ENCODE assay signal across 2 cellular contexts in the genomic region with DNA sequence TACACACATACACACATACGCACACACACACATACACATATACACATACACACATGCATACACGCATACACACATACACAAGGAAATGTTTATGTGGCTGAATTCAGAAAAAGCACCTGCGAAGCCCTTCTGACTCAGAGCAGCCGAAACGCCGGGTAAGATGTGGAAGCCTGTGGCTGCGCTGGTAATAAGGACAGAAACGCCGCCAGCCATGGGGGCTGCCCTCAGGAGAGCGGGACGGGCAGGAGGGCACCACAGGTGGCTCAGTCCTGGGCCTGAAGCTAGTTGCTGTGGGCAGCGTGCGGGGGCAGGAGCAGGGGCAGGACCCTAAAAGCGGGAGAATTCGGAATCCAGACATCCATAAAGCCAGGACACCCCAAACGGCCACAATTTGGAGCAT.
TF ChIP-seq lines count a peak whose summit lies in the region.

No MANE protein-coding gene starts in this region.

TF ChIP-seq in GM23338, 12 proteins besides CTCF, POLR2A, EP300 and RAD21 (continues in another document):
- TF ChIP-seq POLR2AphosphoS5 (IDR thresholded peaks at IDR 0.05; ENCODE audit: low read depth) = no peak
- TF ChIP-seq EZH2phosphoT487 (IDR thresholded peaks at IDR 0.05; ENCODE audit: unreplicated experiment) = no peak
- TF ChIP-seq, protein P1, sequence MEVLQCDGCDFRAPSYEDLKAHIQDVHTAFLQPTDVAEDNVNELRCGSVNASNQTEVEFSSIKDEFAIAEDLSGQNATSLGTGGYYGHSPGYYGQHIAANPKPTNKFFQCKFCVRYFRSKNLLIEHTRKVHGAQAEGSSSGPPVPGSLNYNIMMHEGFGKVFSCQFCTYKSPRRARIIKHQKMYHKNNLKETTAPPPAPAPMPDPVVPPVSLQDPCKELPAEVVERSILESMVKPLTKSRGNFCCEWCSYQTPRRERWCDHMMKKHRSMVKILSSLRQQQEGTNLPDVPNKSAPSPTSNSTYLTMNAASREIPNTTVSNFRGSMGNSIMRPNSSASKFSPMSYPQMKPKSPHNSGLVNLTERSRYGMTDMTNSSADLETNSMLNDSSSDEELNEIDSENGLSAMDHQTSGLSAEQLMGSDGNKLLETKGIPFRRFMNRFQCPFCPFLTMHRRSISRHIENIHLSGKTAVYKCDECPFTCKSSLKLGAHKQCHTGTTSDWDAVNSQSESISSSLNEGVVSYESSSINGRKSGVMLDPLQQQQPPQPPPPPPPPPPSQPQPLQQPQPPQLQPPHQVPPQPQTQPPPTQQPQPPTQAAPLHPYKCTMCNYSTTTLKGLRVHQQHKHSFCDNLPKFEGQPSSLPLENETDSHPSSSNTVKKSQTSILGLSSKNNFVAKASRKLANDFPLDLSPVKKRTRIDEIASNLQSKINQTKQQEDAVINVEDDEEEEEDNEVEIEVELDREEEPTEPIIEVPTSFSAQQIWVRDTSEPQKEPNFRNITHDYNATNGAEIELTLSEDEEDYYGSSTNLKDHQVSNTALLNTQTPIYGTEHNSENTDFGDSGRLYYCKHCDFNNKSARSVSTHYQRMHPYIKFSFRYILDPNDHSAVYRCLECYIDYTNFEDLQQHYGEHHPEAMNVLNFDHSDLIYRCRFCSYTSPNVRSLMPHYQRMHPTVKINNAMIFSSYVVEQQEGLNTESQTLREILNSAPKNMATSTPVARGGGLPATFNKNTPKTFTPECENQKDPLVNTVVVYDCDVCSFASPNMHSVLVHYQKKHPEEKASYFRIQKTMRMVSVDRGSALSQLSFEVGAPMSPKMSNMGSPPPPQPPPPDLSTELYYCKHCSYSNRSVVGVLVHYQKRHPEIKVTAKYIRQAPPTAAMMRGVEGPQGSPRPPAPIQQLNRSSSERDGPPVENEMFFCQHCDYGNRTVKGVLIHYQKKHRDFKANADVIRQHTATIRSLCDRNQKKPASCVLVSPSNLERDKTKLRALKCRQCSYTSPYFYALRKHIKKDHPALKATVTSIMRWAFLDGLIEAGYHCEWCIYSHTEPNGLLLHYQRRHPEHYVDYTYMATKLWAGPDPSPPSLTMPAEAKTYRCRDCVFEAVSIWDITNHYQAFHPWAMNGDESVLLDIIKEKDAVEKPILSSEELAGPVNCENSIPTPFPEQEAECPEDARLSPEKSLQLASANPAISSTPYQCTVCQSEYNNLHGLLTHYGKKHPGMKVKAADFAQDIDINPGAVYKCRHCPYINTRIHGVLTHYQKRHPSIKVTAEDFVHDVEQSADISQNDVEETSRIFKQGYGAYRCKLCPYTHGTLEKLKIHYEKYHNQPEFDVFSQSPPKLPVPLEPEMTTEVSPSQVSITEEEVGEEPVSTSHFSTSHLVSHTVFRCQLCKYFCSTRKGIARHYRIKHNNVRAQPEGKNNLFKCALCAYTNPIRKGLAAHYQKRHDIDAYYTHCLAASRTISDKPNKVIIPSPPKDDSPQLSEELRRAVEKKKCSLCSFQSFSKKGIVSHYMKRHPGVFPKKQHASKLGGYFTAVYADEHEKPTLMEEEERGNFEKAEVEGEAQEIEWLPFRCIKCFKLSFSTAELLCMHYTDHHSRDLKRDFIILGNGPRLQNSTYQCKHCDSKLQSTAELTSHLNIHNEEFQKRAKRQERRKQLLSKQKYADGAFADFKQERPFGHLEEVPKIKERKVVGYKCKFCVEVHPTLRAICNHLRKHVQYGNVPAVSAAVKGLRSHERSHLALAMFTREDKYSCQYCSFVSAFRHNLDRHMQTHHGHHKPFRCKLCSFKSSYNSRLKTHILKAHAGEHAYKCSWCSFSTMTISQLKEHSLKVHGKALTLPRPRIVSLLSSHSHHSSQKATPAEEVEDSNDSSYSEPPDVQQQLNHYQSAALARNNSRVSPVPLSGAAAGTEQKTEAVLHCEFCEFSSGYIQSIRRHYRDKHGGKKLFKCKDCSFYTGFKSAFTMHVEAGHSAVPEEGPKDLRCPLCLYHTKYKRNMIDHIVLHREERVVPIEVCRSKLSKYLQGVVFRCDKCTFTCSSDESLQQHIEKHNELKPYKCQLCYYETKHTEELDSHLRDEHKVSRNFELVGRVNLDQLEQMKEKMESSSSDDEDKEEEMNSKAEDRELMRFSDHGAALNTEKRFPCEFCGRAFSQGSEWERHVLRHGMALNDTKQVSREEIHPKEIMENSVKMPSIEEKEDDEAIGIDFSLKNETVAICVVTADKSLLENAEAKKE (CRISPR knock-in tag; IDR thresholded peaks at IDR 0.05) = no peak
- no peak for TF ChIP-seq EZH2 (IDR thresholded peaks at IDR 0.05; ENCODE audit: low read depth, unreplicated experiment)
- TF ChIP-seq ZNF331 (CRISPR knock-in tag; IDR thresholded peaks at IDR 0.05; ENCODE audit: low read depth) = no peak
- TF ChIP-seq, protein P2, sequence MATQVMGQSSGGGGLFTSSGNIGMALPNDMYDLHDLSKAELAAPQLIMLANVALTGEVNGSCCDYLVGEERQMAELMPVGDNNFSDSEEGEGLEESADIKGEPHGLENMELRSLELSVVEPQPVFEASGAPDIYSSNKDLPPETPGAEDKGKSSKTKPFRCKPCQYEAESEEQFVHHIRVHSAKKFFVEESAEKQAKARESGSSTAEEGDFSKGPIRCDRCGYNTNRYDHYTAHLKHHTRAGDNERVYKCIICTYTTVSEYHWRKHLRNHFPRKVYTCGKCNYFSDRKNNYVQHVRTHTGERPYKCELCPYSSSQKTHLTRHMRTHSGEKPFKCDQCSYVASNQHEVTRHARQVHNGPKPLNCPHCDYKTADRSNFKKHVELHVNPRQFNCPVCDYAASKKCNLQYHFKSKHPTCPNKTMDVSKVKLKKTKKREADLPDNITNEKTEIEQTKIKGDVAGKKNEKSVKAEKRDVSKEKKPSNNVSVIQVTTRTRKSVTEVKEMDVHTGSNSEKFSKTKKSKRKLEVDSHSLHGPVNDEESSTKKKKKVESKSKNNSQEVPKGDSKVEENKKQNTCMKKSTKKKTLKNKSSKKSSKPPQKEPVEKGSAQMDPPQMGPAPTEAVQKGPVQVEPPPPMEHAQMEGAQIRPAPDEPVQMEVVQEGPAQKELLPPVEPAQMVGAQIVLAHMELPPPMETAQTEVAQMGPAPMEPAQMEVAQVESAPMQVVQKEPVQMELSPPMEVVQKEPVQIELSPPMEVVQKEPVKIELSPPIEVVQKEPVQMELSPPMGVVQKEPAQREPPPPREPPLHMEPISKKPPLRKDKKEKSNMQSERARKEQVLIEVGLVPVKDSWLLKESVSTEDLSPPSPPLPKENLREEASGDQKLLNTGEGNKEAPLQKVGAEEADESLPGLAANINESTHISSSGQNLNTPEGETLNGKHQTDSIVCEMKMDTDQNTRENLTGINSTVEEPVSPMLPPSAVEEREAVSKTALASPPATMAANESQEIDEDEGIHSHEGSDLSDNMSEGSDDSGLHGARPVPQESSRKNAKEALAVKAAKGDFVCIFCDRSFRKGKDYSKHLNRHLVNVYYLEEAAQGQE (IDR thresholded peaks at IDR 0.05; ENCODE audit: unreplicated experiment) = no peak
- TF ChIP-seq, protein P3, sequence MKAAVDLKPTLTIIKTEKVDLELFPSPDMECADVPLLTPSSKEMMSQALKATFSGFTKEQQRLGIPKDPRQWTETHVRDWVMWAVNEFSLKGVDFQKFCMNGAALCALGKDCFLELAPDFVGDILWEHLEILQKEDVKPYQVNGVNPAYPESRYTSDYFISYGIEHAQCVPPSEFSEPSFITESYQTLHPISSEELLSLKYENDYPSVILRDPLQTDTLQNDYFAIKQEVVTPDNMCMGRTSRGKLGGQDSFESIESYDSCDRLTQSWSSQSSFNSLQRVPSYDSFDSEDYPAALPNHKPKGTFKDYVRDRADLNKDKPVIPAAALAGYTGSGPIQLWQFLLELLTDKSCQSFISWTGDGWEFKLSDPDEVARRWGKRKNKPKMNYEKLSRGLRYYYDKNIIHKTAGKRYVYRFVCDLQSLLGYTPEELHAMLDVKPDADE (IDR thresholded peaks at IDR 0.05) = no peak
- TF ChIP-seq STAT1 (IDR thresholded peaks at IDR 0.05; ENCODE audit: unreplicated experiment) = no peak
- no peak for TF ChIP-seq ZNF114 (CRISPR knock-in tag; IDR thresholded peaks at IDR 0.05)
- TF ChIP-seq NANOG (IDR thresholded peaks at IDR 0.05; ENCODE audit: borderline replicate concordance) = no peak

TF ChIP-seq in WTC11, 78 proteins besides CTCF, POLR2A, EP300 and RAD21 (continued from another document and continues in another):
- TF ChIP-seq PRRX2 (CRISPR knock-in tag; IDR thresholded peaks at IDR 0.05) (no peak), MYBL2 (CRISPR knock-in tag; IDR thresholded peaks at IDR 0.05) (no peak), GRHL2 (CRISPR knock-in tag; IDR thresholded peaks at IDR 0.05; ENCODE audit: insufficient replicate concordance, severe bottlenecking) (no peak), TEAD4 (CRISPR knock-in tag; IDR thresholded peaks at IDR 0.05) (no peak), ZNF423 (CRISPR knock-in tag; IDR thresholded peaks at IDR 0.05) (no peak), FOXK1 (CRISPR knock-in tag; IDR thresholded peaks at IDR 0.05) (no peak), TCF7 (CRISPR knock-in tag; IDR thresholded peaks at IDR 0.05; ENCODE audit: low read depth) (no peak), ZNF232 (CRISPR knock-in tag; IDR thresholded peaks at IDR 0.05) (no peak)
- TF ChIP-seq, protein P4, sequence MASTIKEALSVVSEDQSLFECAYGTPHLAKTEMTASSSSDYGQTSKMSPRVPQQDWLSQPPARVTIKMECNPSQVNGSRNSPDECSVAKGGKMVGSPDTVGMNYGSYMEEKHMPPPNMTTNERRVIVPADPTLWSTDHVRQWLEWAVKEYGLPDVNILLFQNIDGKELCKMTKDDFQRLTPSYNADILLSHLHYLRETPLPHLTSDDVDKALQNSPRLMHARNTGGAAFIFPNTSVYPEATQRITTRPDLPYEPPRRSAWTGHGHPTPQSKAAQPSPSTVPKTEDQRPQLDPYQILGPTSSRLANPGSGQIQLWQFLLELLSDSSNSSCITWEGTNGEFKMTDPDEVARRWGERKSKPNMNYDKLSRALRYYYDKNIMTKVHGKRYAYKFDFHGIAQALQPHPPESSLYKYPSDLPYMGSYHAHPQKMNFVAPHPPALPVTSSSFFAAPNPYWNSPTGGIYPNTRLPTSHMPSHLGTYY (CRISPR knock-in tag; IDR thresholded peaks at IDR 0.05) = no peak
- TF ChIP-seq, protein P5, sequence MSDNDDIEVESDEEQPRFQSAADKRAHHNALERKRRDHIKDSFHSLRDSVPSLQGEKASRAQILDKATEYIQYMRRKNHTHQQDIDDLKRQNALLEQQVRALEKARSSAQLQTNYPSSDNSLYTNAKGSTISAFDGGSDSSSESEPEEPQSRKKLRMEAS (CRISPR knock-in tag; IDR thresholded peaks at IDR 0.05) = no peak
- TF ChIP-seq, protein P6, sequence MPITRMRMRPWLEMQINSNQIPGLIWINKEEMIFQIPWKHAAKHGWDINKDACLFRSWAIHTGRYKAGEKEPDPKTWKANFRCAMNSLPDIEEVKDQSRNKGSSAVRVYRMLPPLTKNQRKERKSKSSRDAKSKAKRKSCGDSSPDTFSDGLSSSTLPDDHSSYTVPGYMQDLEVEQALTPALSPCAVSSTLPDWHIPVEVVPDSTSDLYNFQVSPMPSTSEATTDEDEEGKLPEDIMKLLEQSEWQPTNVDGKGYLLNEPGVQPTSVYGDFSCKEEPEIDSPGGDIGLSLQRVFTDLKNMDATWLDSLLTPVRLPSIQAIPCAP (CRISPR knock-in tag; IDR thresholded peaks at IDR 0.05) = no peak
- TF ChIP-seq, protein P7, sequence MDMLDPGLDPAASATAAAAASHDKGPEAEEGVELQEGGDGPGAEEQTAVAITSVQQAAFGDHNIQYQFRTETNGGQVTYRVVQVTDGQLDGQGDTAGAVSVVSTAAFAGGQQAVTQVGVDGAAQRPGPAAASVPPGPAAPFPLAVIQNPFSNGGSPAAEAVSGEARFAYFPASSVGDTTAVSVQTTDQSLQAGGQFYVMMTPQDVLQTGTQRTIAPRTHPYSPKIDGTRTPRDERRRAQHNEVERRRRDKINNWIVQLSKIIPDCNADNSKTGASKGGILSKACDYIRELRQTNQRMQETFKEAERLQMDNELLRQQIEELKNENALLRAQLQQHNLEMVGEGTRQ (CRISPR knock-in tag; IDR thresholded peaks at IDR 0.05) = no peak
- TF ChIP-seq, protein P8, sequence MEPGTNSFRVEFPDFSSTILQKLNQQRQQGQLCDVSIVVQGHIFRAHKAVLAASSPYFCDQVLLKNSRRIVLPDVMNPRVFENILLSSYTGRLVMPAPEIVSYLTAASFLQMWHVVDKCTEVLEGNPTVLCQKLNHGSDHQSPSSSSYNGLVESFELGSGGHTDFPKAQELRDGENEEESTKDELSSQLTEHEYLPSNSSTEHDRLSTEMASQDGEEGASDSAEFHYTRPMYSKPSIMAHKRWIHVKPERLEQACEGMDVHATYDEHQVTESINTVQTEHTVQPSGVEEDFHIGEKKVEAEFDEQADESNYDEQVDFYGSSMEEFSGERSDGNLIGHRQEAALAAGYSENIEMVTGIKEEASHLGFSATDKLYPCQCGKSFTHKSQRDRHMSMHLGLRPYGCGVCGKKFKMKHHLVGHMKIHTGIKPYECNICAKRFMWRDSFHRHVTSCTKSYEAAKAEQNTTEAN (CRISPR knock-in tag; IDR thresholded peaks at IDR 0.05) = no peak
- TF ChIP-seq, protein P9, sequence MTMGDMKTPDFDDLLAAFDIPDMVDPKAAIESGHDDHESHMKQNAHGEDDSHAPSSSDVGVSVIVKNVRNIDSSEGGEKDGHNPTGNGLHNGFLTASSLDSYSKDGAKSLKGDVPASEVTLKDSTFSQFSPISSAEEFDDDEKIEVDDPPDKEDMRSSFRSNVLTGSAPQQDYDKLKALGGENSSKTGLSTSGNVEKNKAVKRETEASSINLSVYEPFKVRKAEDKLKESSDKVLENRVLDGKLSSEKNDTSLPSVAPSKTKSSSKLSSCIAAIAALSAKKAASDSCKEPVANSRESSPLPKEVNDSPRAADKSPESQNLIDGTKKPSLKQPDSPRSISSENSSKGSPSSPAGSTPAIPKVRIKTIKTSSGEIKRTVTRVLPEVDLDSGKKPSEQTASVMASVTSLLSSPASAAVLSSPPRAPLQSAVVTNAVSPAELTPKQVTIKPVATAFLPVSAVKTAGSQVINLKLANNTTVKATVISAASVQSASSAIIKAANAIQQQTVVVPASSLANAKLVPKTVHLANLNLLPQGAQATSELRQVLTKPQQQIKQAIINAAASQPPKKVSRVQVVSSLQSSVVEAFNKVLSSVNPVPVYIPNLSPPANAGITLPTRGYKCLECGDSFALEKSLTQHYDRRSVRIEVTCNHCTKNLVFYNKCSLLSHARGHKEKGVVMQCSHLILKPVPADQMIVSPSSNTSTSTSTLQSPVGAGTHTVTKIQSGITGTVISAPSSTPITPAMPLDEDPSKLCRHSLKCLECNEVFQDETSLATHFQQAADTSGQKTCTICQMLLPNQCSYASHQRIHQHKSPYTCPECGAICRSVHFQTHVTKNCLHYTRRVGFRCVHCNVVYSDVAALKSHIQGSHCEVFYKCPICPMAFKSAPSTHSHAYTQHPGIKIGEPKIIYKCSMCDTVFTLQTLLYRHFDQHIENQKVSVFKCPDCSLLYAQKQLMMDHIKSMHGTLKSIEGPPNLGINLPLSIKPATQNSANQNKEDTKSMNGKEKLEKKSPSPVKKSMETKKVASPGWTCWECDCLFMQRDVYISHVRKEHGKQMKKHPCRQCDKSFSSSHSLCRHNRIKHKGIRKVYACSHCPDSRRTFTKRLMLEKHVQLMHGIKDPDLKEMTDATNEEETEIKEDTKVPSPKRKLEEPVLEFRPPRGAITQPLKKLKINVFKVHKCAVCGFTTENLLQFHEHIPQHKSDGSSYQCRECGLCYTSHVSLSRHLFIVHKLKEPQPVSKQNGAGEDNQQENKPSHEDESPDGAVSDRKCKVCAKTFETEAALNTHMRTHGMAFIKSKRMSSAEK (CRISPR knock-in tag; IDR thresholded peaks at IDR 0.05; ENCODE audit: borderline replicate concordance) = no peak
